In the genomic region with DNA sequence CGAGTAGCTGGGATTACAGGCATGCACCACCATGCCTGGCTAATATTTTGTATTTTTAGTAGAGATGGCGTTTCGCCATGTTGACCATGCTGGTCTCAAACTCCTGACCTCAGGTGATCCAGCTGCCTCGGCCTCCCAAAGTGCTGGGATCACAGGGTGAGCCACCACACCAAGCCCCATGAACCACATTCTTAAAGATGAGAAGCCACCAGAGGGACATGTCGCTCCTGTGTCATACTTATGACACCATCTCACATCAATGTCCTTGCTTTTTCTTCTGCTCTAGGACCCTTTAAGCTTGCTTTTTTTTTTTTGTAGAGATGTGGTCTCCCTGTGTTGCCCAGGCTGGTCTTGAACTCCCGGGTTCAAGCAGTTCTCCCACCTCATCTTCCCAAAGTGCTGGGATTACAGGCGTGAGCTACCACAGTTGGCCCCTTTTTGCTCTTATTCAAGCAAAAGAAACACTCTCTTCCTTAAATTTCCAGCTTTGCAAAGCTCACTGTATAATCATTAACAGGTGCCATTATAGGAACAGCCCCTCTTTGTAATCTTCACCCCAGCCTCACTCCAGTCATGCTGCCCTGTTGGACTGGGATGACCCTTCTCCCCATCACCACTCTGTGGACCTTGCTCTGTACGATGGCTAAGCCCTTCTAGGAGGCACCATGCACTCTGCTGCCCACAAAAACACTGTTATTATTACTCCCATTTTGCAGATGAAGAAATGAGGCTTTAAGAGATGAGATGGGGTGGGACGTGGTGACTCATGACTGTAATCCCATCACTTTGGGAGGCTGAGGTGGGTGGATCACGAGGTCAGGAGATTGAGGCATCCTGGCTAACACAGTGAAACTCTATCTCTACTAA, we compare ENCODE assay signal across 25 cellular contexts. TPM values are rescaled to one million over a fixed set of nuclear protein-coding genes. Genes with fewer than 3 reads are reported as not detected.
"Had no signal": no experiment of that assay in that cellular context is flagged by ENCODE, and none has a peak within 500 bp of the region (broad histone marks: within the 10 kb centered on the region; RNA-seq: fewer than 3 reads in every experiment).

No MANE protein-coding gene starts in this region.

- H3K27ac Mint-ChIP-seq: nephron; stimulated activated naive B cell treated with anti-CD40 and anti-IgM and Interleukin-4, amounts not matched to agents 10 μg/mL and 1 μg/mL and 100 μg/mL, for 72 hours had no signal

- FAIRE-seq: keratinocyte, pancreas, urothelium cell line had no signal

- H3K36me3 Mint-ChIP-seq: naive thymus-derived CD8-positive, alpha-beta T cell; stimulated activated naive B cell treated with anti-CD40 and anti-IgM and Interleukin-4, amounts not matched to agents 10 μg/mL and 1 μg/mL and 100 μg/mL, for 72 hours had no signal

- H3K4me3 ChIP-seq: left lung, lower lobe of right lung, pancreas, prostate gland, stomach, testis, thyroid gland, transverse colon, upper lobe of right lung had no signal

- ATAC-seq: left cardiac atrium; left lung; lower lobe of right lung; naive thymus-derived CD8-positive, alpha-beta T cell; pancreas; right cardiac atrium; stimulated activated naive B cell treated with anti-CD40 and anti-IgM and Interleukin-4, amounts not matched to agents 10 μg/mL and 1 μg/mL and 100 μg/mL, for 72 hours; upper lobe of right lung had no signal

- DNase-seq: hippocampal formation; kidney glomerular epithelial cell; left cardiac atrium; left lung; lower lobe of right lung; mammary epithelial cell; mesenchymal stem cell; naive thymus-derived CD8-positive, alpha-beta T cell; nucleus accumbens; pancreas; retina; right cardiac atrium; stimulated activated CD4-positive, alpha-beta T cell treated with anti-CD3 and anti-CD28 coated beads, Interleukin-12 subunit alpha, Interleukin-12 subunit beta, amount 100 ng/mL, for 4 hours; stimulated activated naive B cell treated with anti-CD40 and anti-IgM and Interleukin-4, amounts not matched to agents 10 μg/mL and 1 μg/mL and 100 μg/mL, for 72 hours; stomach; testis; thyroid gland; transverse colon; upper lobe of right lung had no signal

- H3K36me3 ChIP-seq: left lung, lower lobe of right lung, pancreas, prostate gland, stomach, thyroid gland, transverse colon, upper lobe of right lung had no signal

- H3K9me3 ChIP-seq: left lung, lower lobe of right lung, pancreas, prostate gland, stomach, testis, thyroid gland, transverse colon, upper lobe of right lung had no signal

- H3K9me3 Mint-ChIP-seq: naive thymus-derived CD8-positive, alpha-beta T cell; nephron; neural crest cell had no signal

- H3K4me1 ChIP-seq: left lung, lower lobe of right lung, pancreas, prostate gland, stomach, testis, thyroid gland, transverse colon, upper lobe of right lung had no signal

- H3K4me1 Mint-ChIP-seq: nephron; neural crest cell; stimulated activated naive B cell treated with anti-CD40 and anti-IgM and Interleukin-4, amounts not matched to agents 10 μg/mL and 1 μg/mL and 100 μg/mL, for 72 hours had no signal

- H3K4me3 Mint-ChIP-seq: naive thymus-derived CD8-positive, alpha-beta T cell; nephron; neural crest cell; stimulated activated naive B cell treated with anti-CD40 and anti-IgM and Interleukin-4, amounts not matched to agents 10 μg/mL and 1 μg/mL and 100 μg/mL, for 72 hours had no signal

- H3K27me3 ChIP-seq: left lung, pancreas, stomach, testis, thyroid gland, transverse colon, upper lobe of right lung had no signal

- H3K27ac ChIP-seq: left lung, lower lobe of right lung, pancreas, prostate gland, stomach, testis, thyroid gland, transverse colon, upper lobe of right lung had no signal

RNA-seq across cellular contexts. Expression of a gene that starts 10.8 kb away (rescaled TPM):
- total RNA-seq: left cardiac atrium; liver; naive thymus-derived CD8-positive, alpha-beta T cell; neural crest cell; right cardiac atrium; thyroid gland had no signal
- polyA plus RNA-seq: keratinocyte; liver; mammary epithelial cell; naive thymus-derived CD8-positive, alpha-beta T cell; right cardiac atrium; stomach had no signal
